9 cellular contexts compared by ENCODE assay signal in genomic region chr5:156920042-156920860, GRCh38. TPM values are rescaled to one million over a fixed set of nuclear protein-coding genes. Genes with fewer than 3 reads are reported as not detected.
DNase-seq lines count a peak whose midpoint lies in the region; ATAC-seq and TF ChIP-seq lines count a peak whose summit lies in the region.
"Had no signal": no experiment of that assay in that cellular context is flagged by ENCODE, and none has a peak within 500 bp of the region (broad histone marks: within the 10 kb centered on the region; RNA-seq: fewer than 3 reads in every experiment).

No MANE protein-coding gene starts in this region.

- H3K4me3 ChIP-seq in vagina (no peak overlapping the region), esophagus squamous epithelium (no peak overlapping the region)

- no peaks in the 10 kb centered on the region for H3K36me3 ChIP-seq in vagina
- no peaks in the 10 kb centered on the region for H3K36me3 ChIP-seq in esophagus squamous epithelium

- H3K27ac ChIP-seq in vagina (no peak overlapping the region), esophagus squamous epithelium (peak overlapping the region in 1 of 4 donors; percentile 21)

- TF ChIP-seq CTCF in vagina (IDR thresholded peaks at IDR 0.05) (no peak), esophagus squamous epithelium (IDR thresholded peaks at IDR 0.05) (no peak)

- no peaks in the 10 kb centered on the region for H3K27me3 ChIP-seq in vagina
- no peaks in the 10 kb centered on the region for H3K27me3 ChIP-seq in esophagus squamous epithelium

- ATAC-seq in GM19395 (IDR thresholded peaks at IDR 0.05; ENCODE audit: unreplicated experiment) = peak; percentile 58
- ATAC-seq in HG03097 (IDR thresholded peaks at IDR 0.05; ENCODE audit: low FRiP score, unreplicated experiment) = peak; percentile 54
- ATAC-seq in Right ventricle myocardium superior (ENCODE audit: poor library complexity) = no peak

- intact Hi-C loops in vagina (cut with DNase I) = no loop called here
- intact Hi-C loops in esophagus squamous epithelium (cut with DNase I) = no loop called here
- intact Hi-C loops in Right ventricle myocardium superior (cut with DNase I) = no loop called here

- WGBS in esophagus squamous epithelium, 2 donors = 53 to 66% methylated on average over 7 of the region's 7 CpGs

- peak; percentile 43 for DNase-seq in activated CD8-positive, alpha-beta memory T cell treated with anti-CD3 and anti-CD28 coated beads, Interleukin-2, amount 50 U/mL, for 24 hours (ENCODE audit: extremely low read depth)
- peak; percentile 74 for DNase-seq in stimulated activated CD4-positive, alpha-beta T cell treated with anti-CD3 and anti-CD28 coated beads, Interleukin-4, amount 100 ng/mL, for 24 hours
- no peak for DNase-seq in midbrain (lab: John Stamatoyannopoulos, UW)
- no peak for DNase-seq in vagina (ENCODE audit: extremely low spot score in 2 of 2)
- no peak for DNase-seq in esophagus squamous epithelium (lab: John Stamatoyannopoulos, UW)
- DNase-seq in Right ventricle myocardium superior = no peak

- H3K9me3 ChIP-seq in vagina = no peaks in the 10 kb centered on the region
- no peaks in the 10 kb centered on the region for H3K9me3 ChIP-seq in esophagus squamous epithelium

- H3K4me1 ChIP-seq in vagina = no peaks in the 10 kb centered on the region
- no peaks in the 10 kb centered on the region for H3K4me1 ChIP-seq in esophagus squamous epithelium

- TF ChIP-seq POLR2A in vagina (IDR thresholded peaks at IDR 0.05) = no peak
- no peak for TF ChIP-seq POLR2A in esophagus squamous epithelium (IDR thresholded peaks at IDR 0.05)

RNA-seq across cellular contexts. Expression of gene TIMD4, which starts 42.8 kb away (rescaled TPM):
- total RNA-seq in vagina (not detected), esophagus squamous epithelium (not detected), Right ventricle myocardium superior (not detected)
- total RNA-seq: glomerular endothelial cell had no signal

Comparison
In these comparisons a context has a peak if more than half of its experiments do, and no peak if none do; other contexts are left out.
1. DNase-seq: peak in activated CD8-positive, alpha-beta memory T cell treated with anti-CD3 and anti-CD28 coated beads, Interleukin-2, amount 50 U/mL, for 24 hours (single experiment) and stimulated activated CD4-positive, alpha-beta T cell treated with anti-CD3 and anti-CD28 coated beads, Interleukin-4, amount 100 ng/mL, for 24 hours (single experiment); none in midbrain (single experiment), vagina (0 of 2), esophagus squamous epithelium (single experiment) and Right ventricle myocardium superior (single experiment).